ENCODE assay signal across 1 cellular context in the genomic region with DNA sequence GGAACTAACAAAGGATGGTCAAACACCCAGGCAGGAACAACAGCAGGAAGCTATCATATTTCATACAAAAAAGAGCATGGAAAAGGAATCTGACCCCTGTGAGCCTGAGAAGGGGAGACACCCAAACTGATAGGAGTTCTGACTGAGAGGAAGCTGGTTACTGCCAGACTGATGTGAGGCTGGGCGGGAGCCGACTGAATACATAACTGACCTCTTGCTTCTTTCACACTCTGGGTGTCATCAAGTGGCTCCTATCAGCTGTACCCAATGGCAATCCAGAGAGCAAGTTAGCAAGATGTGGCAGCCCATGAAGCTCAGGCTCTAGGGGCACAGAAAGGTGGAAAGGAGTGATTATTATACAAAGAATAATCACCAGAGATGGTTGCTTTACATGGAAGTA.
TF ChIP-seq lines count a peak whose summit lies in the region.

No MANE protein-coding gene starts in this region.

TF ChIP-seq in GM12878, 131 proteins besides CTCF, POLR2A, EP300 and RAD21 (continued from another document):
- TF ChIP-seq, protein P1, sequence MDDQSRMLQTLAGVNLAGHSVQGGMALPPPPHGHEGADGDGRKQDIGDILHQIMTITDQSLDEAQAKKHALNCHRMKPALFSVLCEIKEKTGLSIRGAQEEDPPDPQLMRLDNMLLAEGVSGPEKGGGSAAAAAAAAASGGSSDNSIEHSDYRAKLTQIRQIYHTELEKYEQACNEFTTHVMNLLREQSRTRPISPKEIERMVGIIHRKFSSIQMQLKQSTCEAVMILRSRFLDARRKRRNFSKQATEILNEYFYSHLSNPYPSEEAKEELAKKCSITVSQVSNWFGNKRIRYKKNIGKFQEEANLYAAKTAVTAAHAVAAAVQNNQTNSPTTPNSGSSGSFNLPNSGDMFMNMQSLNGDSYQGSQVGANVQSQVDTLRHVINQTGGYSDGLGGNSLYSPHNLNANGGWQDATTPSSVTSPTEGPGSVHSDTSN (IDR thresholded peaks at IDR 0.05; ENCODE audit: insufficient replicate concordance, low read depth, low read length) = no peak
- no peak for TF ChIP-seq MTA3 (IDR thresholded peaks at IDR 0.05; ENCODE audit: borderline replicate concordance, low read length)
- TF ChIP-seq, protein P2, sequence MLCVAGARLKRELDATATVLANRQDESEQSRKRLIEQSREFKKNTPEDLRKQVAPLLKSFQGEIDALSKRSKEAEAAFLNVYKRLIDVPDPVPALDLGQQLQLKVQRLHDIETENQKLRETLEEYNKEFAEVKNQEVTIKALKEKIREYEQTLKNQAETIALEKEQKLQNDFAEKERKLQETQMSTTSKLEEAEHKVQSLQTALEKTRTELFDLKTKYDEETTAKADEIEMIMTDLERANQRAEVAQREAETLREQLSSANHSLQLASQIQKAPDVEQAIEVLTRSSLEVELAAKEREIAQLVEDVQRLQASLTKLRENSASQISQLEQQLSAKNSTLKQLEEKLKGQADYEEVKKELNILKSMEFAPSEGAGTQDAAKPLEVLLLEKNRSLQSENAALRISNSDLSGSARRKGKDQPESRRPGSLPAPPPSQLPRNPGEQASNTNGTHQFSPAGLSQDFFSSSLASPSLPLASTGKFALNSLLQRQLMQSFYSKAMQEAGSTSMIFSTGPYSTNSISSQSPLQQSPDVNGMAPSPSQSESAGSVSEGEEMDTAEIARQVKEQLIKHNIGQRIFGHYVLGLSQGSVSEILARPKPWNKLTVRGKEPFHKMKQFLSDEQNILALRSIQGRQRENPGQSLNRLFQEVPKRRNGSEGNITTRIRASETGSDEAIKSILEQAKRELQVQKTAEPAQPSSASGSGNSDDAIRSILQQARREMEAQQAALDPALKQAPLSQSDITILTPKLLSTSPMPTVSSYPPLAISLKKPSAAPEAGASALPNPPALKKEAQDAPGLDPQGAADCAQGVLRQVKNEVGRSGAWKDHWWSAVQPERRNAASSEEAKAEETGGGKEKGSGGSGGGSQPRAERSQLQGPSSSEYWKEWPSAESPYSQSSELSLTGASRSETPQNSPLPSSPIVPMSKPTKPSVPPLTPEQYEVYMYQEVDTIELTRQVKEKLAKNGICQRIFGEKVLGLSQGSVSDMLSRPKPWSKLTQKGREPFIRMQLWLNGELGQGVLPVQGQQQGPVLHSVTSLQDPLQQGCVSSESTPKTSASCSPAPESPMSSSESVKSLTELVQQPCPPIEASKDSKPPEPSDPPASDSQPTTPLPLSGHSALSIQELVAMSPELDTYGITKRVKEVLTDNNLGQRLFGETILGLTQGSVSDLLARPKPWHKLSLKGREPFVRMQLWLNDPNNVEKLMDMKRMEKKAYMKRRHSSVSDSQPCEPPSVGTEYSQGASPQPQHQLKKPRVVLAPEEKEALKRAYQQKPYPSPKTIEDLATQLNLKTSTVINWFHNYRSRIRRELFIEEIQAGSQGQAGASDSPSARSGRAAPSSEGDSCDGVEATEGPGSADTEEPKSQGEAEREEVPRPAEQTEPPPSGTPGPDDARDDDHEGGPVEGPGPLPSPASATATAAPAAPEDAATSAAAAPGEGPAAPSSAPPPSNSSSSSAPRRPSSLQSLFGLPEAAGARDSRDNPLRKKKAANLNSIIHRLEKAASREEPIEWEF (IDR thresholded peaks at IDR 0.05; ENCODE audit: insufficient replicate concordance, low read depth, low read length) = no peak
- no peak for TF ChIP-seq SMAD1 (IDR thresholded peaks at IDR 0.05; ENCODE audit: low read depth, partially characterized antibody)
- TF ChIP-seq BHLHE40 (IDR thresholded peaks at IDR 0.05; ENCODE audit: borderline replicate concordance in 1 of 2, low read depth in 2 of 2, low read length in 1 of 2) = no peak
- TF ChIP-seq TCF7 (IDR thresholded peaks at IDR 0.05; ENCODE audit: borderline replicate concordance) = no peak
- TF ChIP-seq, protein P3, sequence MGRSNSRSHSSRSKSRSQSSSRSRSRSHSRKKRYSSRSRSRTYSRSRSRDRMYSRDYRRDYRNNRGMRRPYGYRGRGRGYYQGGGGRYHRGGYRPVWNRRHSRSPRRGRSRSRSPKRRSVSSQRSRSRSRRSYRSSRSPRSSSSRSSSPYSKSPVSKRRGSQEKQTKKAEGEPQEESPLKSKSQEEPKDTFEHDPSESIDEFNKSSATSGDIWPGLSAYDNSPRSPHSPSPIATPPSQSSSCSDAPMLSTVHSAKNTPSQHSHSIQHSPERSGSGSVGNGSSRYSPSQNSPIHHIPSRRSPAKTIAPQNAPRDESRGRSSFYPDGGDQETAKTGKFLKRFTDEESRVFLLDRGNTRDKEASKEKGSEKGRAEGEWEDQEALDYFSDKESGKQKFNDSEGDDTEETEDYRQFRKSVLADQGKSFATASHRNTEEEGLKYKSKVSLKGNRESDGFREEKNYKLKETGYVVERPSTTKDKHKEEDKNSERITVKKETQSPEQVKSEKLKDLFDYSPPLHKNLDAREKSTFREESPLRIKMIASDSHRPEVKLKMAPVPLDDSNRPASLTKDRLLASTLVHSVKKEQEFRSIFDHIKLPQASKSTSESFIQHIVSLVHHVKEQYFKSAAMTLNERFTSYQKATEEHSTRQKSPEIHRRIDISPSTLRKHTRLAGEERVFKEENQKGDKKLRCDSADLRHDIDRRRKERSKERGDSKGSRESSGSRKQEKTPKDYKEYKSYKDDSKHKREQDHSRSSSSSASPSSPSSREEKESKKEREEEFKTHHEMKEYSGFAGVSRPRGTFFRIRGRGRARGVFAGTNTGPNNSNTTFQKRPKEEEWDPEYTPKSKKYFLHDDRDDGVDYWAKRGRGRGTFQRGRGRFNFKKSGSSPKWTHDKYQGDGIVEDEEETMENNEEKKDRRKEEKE (IDR thresholded peaks at IDR 0.05) = no peak
- TF ChIP-seq, protein P4, sequence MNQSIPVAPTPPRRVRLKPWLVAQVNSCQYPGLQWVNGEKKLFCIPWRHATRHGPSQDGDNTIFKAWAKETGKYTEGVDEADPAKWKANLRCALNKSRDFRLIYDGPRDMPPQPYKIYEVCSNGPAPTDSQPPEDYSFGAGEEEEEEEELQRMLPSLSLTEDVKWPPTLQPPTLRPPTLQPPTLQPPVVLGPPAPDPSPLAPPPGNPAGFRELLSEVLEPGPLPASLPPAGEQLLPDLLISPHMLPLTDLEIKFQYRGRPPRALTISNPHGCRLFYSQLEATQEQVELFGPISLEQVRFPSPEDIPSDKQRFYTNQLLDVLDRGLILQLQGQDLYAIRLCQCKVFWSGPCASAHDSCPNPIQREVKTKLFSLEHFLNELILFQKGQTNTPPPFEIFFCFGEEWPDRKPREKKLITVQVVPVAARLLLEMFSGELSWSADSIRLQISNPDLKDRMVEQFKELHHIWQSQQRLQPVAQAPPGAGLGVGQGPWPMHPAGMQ (IDR thresholded peaks at IDR 0.05; ENCODE audit: borderline replicate concordance) = no peak
TF ChIP-seq in GM12878: peak in this region for 0.
